ENCODE assay signal across 23 cellular contexts in the genomic region with DNA sequence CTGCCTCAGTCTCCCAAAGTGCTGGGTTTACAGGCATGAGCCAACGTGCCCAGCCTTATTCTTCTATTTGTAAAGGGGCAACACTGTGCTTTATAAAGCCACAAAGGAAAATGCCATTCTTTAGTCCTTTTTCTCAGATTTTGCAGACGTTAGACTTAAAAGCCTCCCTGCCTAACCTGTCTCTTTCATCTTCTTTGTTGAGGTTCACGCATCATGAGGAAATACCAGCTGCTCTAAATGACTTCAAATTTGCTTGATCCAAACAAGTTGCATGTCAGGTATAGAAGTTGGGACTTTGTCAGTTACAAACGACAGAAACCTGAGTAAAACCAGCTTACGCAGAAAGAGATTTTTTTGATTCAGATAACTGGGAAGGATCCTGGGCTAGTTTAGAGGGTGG.
"Had no signal": no experiment of that assay in that cellular context is flagged by ENCODE, and none has a peak within 500 bp of the region (broad histone marks: within the 10 kb centered on the region; RNA-seq: fewer than 3 reads in every experiment).

No MANE protein-coding gene starts in this region.

- H3K27me3 ChIP-seq: SJSA1 had no signal

- H3K4me3 ChIP-seq: SJSA1, SK-N-MC had no signal

- FAIRE-seq: HTR-8/SVneo, RCC 7860 had no signal

- H3K27ac ChIP-seq: HL-60, KMS-11, SJSA1, SK-N-MC had no signal

- H3K4me2 ChIP-seq: KMS-11 had no signal

- H3K9ac ChIP-seq: KMS-11 had no signal

- H3K9me3 ChIP-seq: SJSA1 had no signal

- H3K36me3 ChIP-seq: SJSA1 had no signal

- DNase-seq: MV-4-11, NCI-H1048, NCI-H1105, NCI-H1417, NCI-H1436 treated with DMSO at 0.1 percent for 48 hours, NCI-H1694, NCI-H187 treated with DMSO at 0.1 percent for 48 hours, NCI-H2029 treated with DMSO at 0.1 percent for 48 hours, NCI-H226, NCI-H446, NCI-H510A, NCI-H524 treated with DMSO at 0.1 percent for 48 hours, NCI-H69, NCI-H774, Right ventricle myocardium superior, RPMI8226, SIG-M5 had no signal
